1 cellular context compared by ENCODE assay signal in genomic region chr17:39738568-39738901, GRCh38.
TF ChIP-seq lines count a peak whose summit lies in the region.

No MANE protein-coding gene starts in this region.

TF ChIP-seq in HepG2, 621 proteins besides CTCF, POLR2A, EP300 and RAD21:
- TF ChIP-seq SRF (IDR thresholded peaks at IDR 0.05; ENCODE audit: low read depth, low read length) (no peak), SMARCC2 (IDR thresholded peaks at IDR 0.05) (no peak), CC2D1A (CRISPR knock-in tag; IDR thresholded peaks at IDR 0.05) (no peak), ZNF280B (CRISPR knock-in tag; IDR thresholded peaks at IDR 0.05; ENCODE audit: borderline replicate concordance) (peak; percentile 39; the same call in 1 of the 2 replicates), AFF4 (CRISPR knock-in tag; IDR thresholded peaks at IDR 0.05) (0 out of 2 replicates have a peak, but pooled peaks have one; percentile 9), ZKSCAN5 (CRISPR knock-in tag; IDR thresholded peaks at IDR 0.05) (peak; percentile 3; the same call in 1 of the 2 replicates), AGO2 (optimal IDR thresholded peaks at IDR 0.05; ENCODE audit: low read depth, low read length) (peak; percentile 73), ZNF788 (CRISPR knock-in tag; IDR thresholded peaks at IDR 0.05; ENCODE audit: borderline replicate concordance) (0 out of 2 replicates have a peak, but pooled peaks have one; percentile 6), ASH2L (IDR thresholded peaks at IDR 0.05; ENCODE audit: insufficient read length, low read depth, low read length) (no peak), ZNF564 (CRISPR knock-in tag; IDR thresholded peaks at IDR 0.05) (no peak), ZNF816 (CRISPR knock-in tag; IDR thresholded peaks at IDR 0.05; ENCODE audit: borderline replicate concordance) (peak; percentile 1; the same call in 1 of the 2 replicates), HDAC2 (CRISPR knock-in tag; IDR thresholded peaks at IDR 0.05) (0 out of 2 replicates have a peak, but pooled peaks have one; percentile 5), ZNF30 (CRISPR knock-in tag; IDR thresholded peaks at IDR 0.05) (no peak), MTF2 (CRISPR knock-in tag; IDR thresholded peaks at IDR 0.05; ENCODE audit: borderline replicate concordance) (no peak), ZNF124 (CRISPR knock-in tag; IDR thresholded peaks at IDR 0.05) (no peak), POLR2G (IDR thresholded peaks at IDR 0.05; ENCODE audit: low read depth, low read length) (peak; percentile 18; the same call in 1 of the 2 replicates), RBFOX2 (IDR thresholded peaks at IDR 0.05; ENCODE audit: low read depth, low read length) (peak; percentile 26), SIN3B (IDR thresholded peaks at IDR 0.05; ENCODE audit: low read length) (peak; percentile 18; the same call in 1 of the 2 replicates), ZNF782 (CRISPR knock-in tag; IDR thresholded peaks at IDR 0.05; ENCODE audit: borderline replicate concordance) (no peak), ZNF615 (CRISPR knock-in tag; IDR thresholded peaks at IDR 0.05; ENCODE audit: borderline replicate concordance) (0 out of 2 replicates have a peak, but pooled peaks have one; percentile 16), ZNF672 (CRISPR knock-in tag; IDR thresholded peaks at IDR 0.05) (no peak), PHF21A (CRISPR knock-in tag; IDR thresholded peaks at IDR 0.05) (no peak), ZFP36L1 (CRISPR knock-in tag; IDR thresholded peaks at IDR 0.05) (peak; percentile 24; the same call in 1 of the 2 replicates), MEIS1 (CRISPR knock-in tag; IDR thresholded peaks at IDR 0.05; ENCODE audit: borderline replicate concordance) (no peak), ZBTB39 (CRISPR knock-in tag; IDR thresholded peaks at IDR 0.05) (no peak), PCBP2 (optimal IDR thresholded peaks at IDR 0.05; ENCODE audit: low read depth, low read length, poor library complexity, severe bottlenecking) (peak; percentile 12), KDM5A (IDR thresholded peaks at IDR 0.05; ENCODE audit: borderline replicate concordance, low read length) (no peak), ZNF772 (CRISPR knock-in tag; IDR thresholded peaks at IDR 0.05) (0 out of 2 replicates have a peak, but pooled peaks have one; percentile 1), ZNF446 (CRISPR knock-in tag; IDR thresholded peaks at IDR 0.05) (peak; percentile 54; the same call in 1 of the 2 replicates), ATM (IDR thresholded peaks at IDR 0.05; ENCODE audit: borderline replicate concordance) (no peak), ZBTB8A (CRISPR knock-in tag; IDR thresholded peaks at IDR 0.05; ENCODE audit: borderline replicate concordance, low read depth) (no peak)
- TF ChIP-seq, protein P1, sequence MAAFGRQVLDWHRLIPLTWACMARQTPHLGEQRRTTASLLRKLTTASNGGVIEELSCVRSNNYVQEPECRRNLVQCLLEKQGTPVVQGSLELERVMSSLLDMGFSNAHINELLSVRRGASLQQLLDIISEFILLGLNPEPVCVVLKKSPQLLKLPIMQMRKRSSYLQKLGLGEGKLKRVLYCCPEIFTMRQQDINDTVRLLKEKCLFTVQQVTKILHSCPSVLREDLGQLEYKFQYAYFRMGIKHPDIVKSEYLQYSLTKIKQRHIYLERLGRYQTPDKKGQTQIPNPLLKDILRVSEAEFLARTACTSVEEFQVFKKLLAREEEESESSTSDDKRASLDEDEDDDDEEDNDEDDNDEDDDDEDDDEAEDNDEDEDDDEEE (CRISPR knock-in tag; IDR thresholded peaks at IDR 0.05): no peak
- TF ChIP-seq, protein P2, sequence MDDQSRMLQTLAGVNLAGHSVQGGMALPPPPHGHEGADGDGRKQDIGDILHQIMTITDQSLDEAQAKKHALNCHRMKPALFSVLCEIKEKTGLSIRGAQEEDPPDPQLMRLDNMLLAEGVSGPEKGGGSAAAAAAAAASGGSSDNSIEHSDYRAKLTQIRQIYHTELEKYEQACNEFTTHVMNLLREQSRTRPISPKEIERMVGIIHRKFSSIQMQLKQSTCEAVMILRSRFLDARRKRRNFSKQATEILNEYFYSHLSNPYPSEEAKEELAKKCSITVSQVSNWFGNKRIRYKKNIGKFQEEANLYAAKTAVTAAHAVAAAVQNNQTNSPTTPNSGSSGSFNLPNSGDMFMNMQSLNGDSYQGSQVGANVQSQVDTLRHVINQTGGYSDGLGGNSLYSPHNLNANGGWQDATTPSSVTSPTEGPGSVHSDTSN (CRISPR knock-in tag; IDR thresholded peaks at IDR 0.05; ENCODE audit: borderline replicate concordance): no peak
TF ChIP-seq in HepG2: peak in this region for 15.
